14 cellular contexts compared by ENCODE assay signal in the genomic region with DNA sequence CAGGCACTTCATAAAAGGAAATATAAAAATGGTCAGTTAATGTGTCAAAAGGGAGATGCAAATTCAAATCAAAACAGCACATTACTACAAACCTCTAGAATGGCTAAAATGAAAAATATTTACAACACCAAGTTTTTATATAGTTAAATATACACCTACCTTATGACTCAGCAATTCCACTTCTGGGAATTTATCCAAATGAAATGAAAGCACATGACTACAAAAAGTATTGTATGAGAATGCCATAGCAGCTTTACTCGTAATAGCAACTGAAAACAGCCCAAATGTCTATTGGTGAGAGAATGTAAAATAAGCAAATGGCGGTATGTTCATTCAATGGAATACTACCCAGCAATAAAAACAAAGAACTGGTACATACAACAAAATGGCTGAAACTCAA.
A peak's percentile ranks its signal among the peaks of the same experiment; 100 is the strongest.
DNase-seq lines count a peak whose midpoint lies in the region; FAIRE-seq and TF ChIP-seq lines count a peak whose summit lies in the region.
"Had no signal": no experiment of that assay in that cellular context is flagged by ENCODE, and none has a peak within 500 bp of the region (broad histone marks: within the 10 kb centered on the region; RNA-seq: fewer than 3 reads in every experiment).

No MANE protein-coding gene starts in this region.

- H3K36me3 Mint-ChIP-seq in osteocyte (ENCODE audit: unreplicated experiment) = peaks cover 1% of the 10 kb centered on the region
- H3K36me3 Mint-ChIP-seq: stimulated activated effector memory CD8-positive, alpha-beta T cell treated with anti-CD3 and anti-CD28 coated beads, Interleukin-12 subunit alpha, Interleukin-12 subunit beta, amount 100 ng/mL, for 72 hours had no signal

- TF ChIP-seq POLR2A in GM12891 (IDR thresholded peaks at IDR 0.05; ENCODE audit: low read depth, low read length) (no peak), GM12892 (IDR thresholded peaks at IDR 0.05; ENCODE audit: low read depth, low read length) (no peak)

- peak overlapping the region; percentile 72 for H3K27ac Mint-ChIP-seq in osteocyte (ENCODE audit: unreplicated experiment)
- H3K27ac Mint-ChIP-seq: activated T-helper 2 cell treated with anti-CD3 and anti-CD28 coated beads, Interferon-gamma antibody, Interleukin-2, Interleukin-4, amounts not matched to agents 10 μg/mL and 5 μg/mL and 100 μg/mL, durations not matched to agents 14 hours and 24 hours and 36 hours; dendritic cell treated with granulocyte-macrophage colony-stimulating factor and Interleukin-4, amounts not matched to agents 40 ng/mL and 50 ng/mL, for 4 days; GM23338; stimulated activated effector memory CD8-positive, alpha-beta T cell treated with anti-CD3 and anti-CD28 coated beads, Interleukin-12 subunit alpha, Interleukin-12 subunit beta, amount 100 ng/mL, for 72 hours had no signal

- no peaks in the 10 kb centered on the region for H3K27me3 Mint-ChIP-seq in osteocyte (ENCODE audit: unreplicated experiment)
- H3K27me3 Mint-ChIP-seq: dendritic cell treated with granulocyte-macrophage colony-stimulating factor and Interleukin-4, amounts not matched to agents 40 ng/mL and 50 ng/mL, for 4 days had no signal

- TF ChIP-seq CTCF in osteocyte (IDR thresholded peaks at IDR 0.05) = no peak

- FAIRE-seq in GM12891 (lab: Jason Lieb, UNC) (no peak), GM12892 (lab: Jason Lieb, UNC) (no peak)

- H3K4me1 Mint-ChIP-seq in osteocyte (ENCODE audit: unreplicated experiment) = peaks cover 10% of the 10 kb centered on the region
- H3K4me1 Mint-ChIP-seq: GM23338; stimulated activated effector memory CD8-positive, alpha-beta T cell treated with anti-CD3 and anti-CD28 coated beads, Interleukin-12 subunit alpha, Interleukin-12 subunit beta, amount 100 ng/mL, for 72 hours had no signal

- DNase-seq in EL (peak; percentile 82), OCI-M1 (lab: John Stamatoyannopoulos, UW) (peak; percentile 55), dermis microvascular lymphatic vessel endothelial cell (ENCODE audit: low read depth in 2 of 2) (peak; percentile 18 to 35), osteocyte (ENCODE audit: extremely low spot score, unreplicated experiment) (no peak), AG08395 (ENCODE audit: low spot score) (no peak), GM12891 (ENCODE audit: insufficient read length, low spot score) (no peak), GM12892 (ENCODE audit: insufficient read length) (no peak)
- DNase-seq: amygdala, NCI-H1105 treated with DMSO at 0.1 percent for 48 hours, upper lobe of right lung had no signal

- H3K4me3 Mint-ChIP-seq in osteocyte (ENCODE audit: unreplicated experiment) = no peak overlapping the region
- H3K4me3 Mint-ChIP-seq: dendritic cell treated with granulocyte-macrophage colony-stimulating factor and Interleukin-4, amounts not matched to agents 40 ng/mL and 50 ng/mL, for 4 days; GM23338; stimulated activated effector memory CD8-positive, alpha-beta T cell treated with anti-CD3 and anti-CD28 coated beads, Interleukin-12 subunit alpha, Interleukin-12 subunit beta, amount 100 ng/mL, for 72 hours had no signal

- H3K9me3 Mint-ChIP-seq in osteocyte (ENCODE audit: unreplicated experiment) = peaks cover 44% of the 10 kb centered on the region

TF ChIP-seq in GM12891, 5 proteins besides CTCF, POLR2A, EP300 and RAD21:
- TF ChIP-seq POU2F2 (IDR thresholded peaks at IDR 0.05; ENCODE audit: low read depth, low read length) (no peak), TAF1 (IDR thresholded peaks at IDR 0.05; ENCODE audit: low read depth, low read length) (no peak), PAX5 (IDR thresholded peaks at IDR 0.05; ENCODE audit: insufficient read depth, low read length, severe bottlenecking) (no peak)
TF ChIP-seq in GM12891: peak in this region for 0.

Comparison
In these comparisons a context has a peak if more than half of its experiments do, and no peak if none do; other contexts are left out.
1. DNase-seq: peak in EL (single experiment), OCI-M1 (single experiment) and dermis microvascular lymphatic vessel endothelial cell (2 of 2); none in osteocyte (single experiment), AG08395 (single experiment), GM12891 (single experiment) and GM12892 (single experiment).